In the genomic region with DNA sequence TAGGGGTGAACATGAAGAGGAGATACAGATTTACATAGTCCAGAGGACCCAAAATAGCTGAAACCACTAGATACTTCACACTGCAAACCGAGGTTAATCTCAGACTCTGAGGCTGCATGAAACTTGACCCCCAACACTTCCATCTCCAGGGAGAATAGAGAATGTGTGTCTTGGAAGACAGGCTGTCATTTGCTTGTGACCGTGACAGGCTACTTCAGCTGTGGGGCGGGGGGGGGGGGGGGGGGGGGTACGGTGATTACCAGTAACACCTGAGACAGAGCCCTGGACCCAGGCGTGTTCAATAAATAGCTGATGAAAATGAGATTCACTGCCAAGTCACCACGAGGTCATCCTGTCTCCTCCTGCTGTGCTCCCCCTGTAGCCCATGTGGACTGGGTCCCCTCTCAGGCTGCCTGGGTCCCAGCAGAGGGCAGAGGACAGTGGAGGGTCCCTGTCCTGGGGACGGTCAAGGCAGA, we compare ENCODE assay signal across 14 cellular contexts. TPM values are rescaled to one million over a fixed set of nuclear protein-coding genes. Genes with fewer than 3 reads are reported as not detected.
A peak's percentile ranks its signal among the peaks of the same experiment; 100 is the strongest.
DNase-seq lines count a peak whose midpoint lies in the region; ATAC-seq and TF ChIP-seq lines count a peak whose summit lies in the region.
"Had no signal": no experiment of that assay in that cellular context is flagged by ENCODE, and none has a peak within 500 bp of the region (broad histone marks: within the 10 kb centered on the region; RNA-seq: fewer than 3 reads in every experiment).

No MANE protein-coding gene starts in this region.

- ATAC-seq in GM19324 (IDR thresholded peaks at IDR 0.05; ENCODE audit: low FRiP score, unreplicated experiment) (peak; percentile 41), HG02610 (IDR thresholded peaks at IDR 0.05; ENCODE audit: unreplicated experiment) (peak; percentile 36), HG03432 (IDR thresholded peaks at IDR 0.05; ENCODE audit: unreplicated experiment) (peak; percentile 56)
- ATAC-seq: natural killer cell had no signal

- H3K27me3 ChIP-seq in mammary epithelial cell (ENCODE audit: insufficient read depth, low read length) = no peaks in the 10 kb centered on the region

- BruUV-seq in mammary epithelial cell (replicated peaks; lab: Mats Ljungman, UMichigan) = no TSS peak

- dilution Hi-C loops in mammary epithelial cell (cut with HindIII; ENCODE audit: low sequenced_read_pairs) = no loop called here

- peaks cover 30% of the 10 kb centered on the region for H3K4me1 ChIP-seq in mammary epithelial cell (ENCODE audit: insufficient read depth, low read length)

- intact Hi-C loops in mammary epithelial cell (cut with micrococcal nuclease) = no loop called here

- DNase-seq in NCI-H146 treated with DMSO at 0.1 percent for 48 hours (lab: John Stamatoyannopoulos, UW; ENCODE audit: unreplicated experiment) (no peak), NCI-H748 treated with DMSO at 0.1 percent for 48 hours (lab: John Stamatoyannopoulos, UW) (no peak), mammary epithelial cell (no peak)
- DNase-seq in activated CD4-positive, alpha-beta T cell treated with anti-CD3 and anti-CD28 coated beads, Interleukin-2, amount 50 U/mL, for 1 hour = no peak
- DNase-seq: cerebellar nuclear complex; kidney; natural killer cell; NCI-H2107; stimulated activated CD8-positive, alpha-beta memory T cell treated with anti-CD3 and anti-CD28 coated beads, Interleukin-4, amount 100 ng/mL, for 48 hours had no signal

- 85% methylated on average over 6 of the region's 7 CpGs for WGBS in mammary epithelial cell (ENCODE audit: low coverage, missing lambda C conversion rate)

- no peaks in the 10 kb centered on the region for H3K79me2 ChIP-seq in mammary epithelial cell (ENCODE audit: insufficient read depth, low read length)

- CTCF ChIA-PET in mammary epithelial cell (lab: Charles Lee; ENCODE audit: low non-redundant PET) = no interaction called here

- no peak overlapping the region for H3K4me2 ChIP-seq in mammary epithelial cell (ENCODE audit: insufficient read depth, low read depth, low read length)

- H3K27ac ChIP-seq in mammary epithelial cell (ENCODE audit: insufficient read depth, low read depth, low read length) = no peak overlapping the region
- H3K27ac ChIP-seq: skin epidermis had no signal

- no peak overlapping the region for H3K9ac ChIP-seq in mammary epithelial cell (ENCODE audit: insufficient read depth, low read length)

- in situ Hi-C loops in mammary epithelial cell (cut with MboI; ENCODE audit: low sequenced_read_pairs in 2 of 2) = no loop called here

- no peaks in the 10 kb centered on the region for H3K36me3 ChIP-seq in mammary epithelial cell (ENCODE audit: insufficient read depth, low read length)

- no peaks in the 10 kb centered on the region for H3K9me3 ChIP-seq in mammary epithelial cell (replicated peaks; ENCODE audit: insufficient read depth, low read length)

- H3K4me3 ChIP-seq in GM08714 (ENCODE audit: low read length) (peak overlapping the region; percentile 15; the same call in 1 of the 2 replicates), mammary epithelial cell (replicated peaks in 1 of 3; ENCODE audit: insufficient read depth in 1 of 3, low read depth in 2 of 3, low read length in 3 of 3) (no peak overlapping the region)
- H3K4me3 ChIP-seq: skin epidermis had no signal

- no peaks in the 10 kb centered on the region for H4K20me1 ChIP-seq in mammary epithelial cell (ENCODE audit: insufficient read depth, low read length)

- no peak for TF ChIP-seq CTCF in mammary epithelial cell (conservative IDR thresholded peaks at IDR 0.05 in 1 of 2, IDR thresholded peaks at IDR 0.05 in 1 of 2; ENCODE audit: extremely low read depth in 1 of 2, insufficient read depth in 1 of 2, low read depth in 1 of 2, low read length in 2 of 2)

- H2AFZ ChIP-seq in mammary epithelial cell (ENCODE audit: low read depth, low read length) = no peak overlapping the region

RNA-seq across cellular contexts. Expression of gene KLHL29, which starts 5.7 kb away (rescaled TPM):
- total RNA-seq in mammary epithelial cell = 10 to 100 TPM; 15.6 to 16.3 TPM
- polyA plus RNA-seq in mammary epithelial cell = 3.6 TPM
- polyA minus RNA-seq in mammary epithelial cell = 0.93 TPM
